25 cellular contexts compared by ENCODE assay signal in the genomic region with DNA sequence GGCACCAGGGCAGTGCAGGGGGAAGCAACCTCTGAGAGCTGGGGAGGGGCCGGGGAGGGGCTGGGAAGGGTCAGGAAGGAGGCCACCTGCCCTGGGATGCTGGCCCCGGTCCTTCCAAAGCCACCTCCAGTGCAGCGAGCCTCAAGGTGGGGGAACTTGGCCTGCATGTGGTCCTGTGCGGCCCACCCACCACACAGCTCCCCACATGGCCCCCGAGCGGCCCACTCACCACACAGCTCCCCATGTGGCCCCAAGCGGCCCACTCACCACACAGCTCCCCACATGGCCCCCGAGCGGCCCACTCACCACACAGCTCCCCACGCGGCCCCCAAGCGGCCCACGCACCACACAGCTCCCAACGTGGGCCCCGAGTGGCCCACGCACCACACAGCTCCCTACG. TPM values are rescaled to one million over a fixed set of nuclear protein-coding genes. Genes with fewer than 3 reads are reported as not detected.
"Had no signal": no experiment of that assay in that cellular context is flagged by ENCODE, and none has a peak within 500 bp of the region (broad histone marks: within the 10 kb centered on the region; RNA-seq: fewer than 3 reads in every experiment).

No MANE protein-coding gene starts in this region.

- DNase-seq: central memory CD4-positive, alpha-beta T cell; effector memory CD4-positive, alpha-beta T cell; glutamatergic neuron; immature natural killer cell; natural killer cell; nucleus accumbens; ovary; small intestine; stimulated activated CD4-positive, alpha-beta T cell treated with anti-CD3 and anti-CD28 coated beads, Interleukin-12 subunit alpha, Interleukin-12 subunit beta, amount 100 ng/mL, for 4 hours; stimulated activated CD4-positive, alpha-beta T cell treated with anti-CD3 and anti-CD28 coated beads, Interleukin-2, amount 100 ng/mL, for 48 hours; stimulated activated naive CD8-positive, alpha-beta T cell treated with anti-CD3 and anti-CD28 coated beads, Interleukin-15, amount 100 ng/mL, for 72 hours; substantia nigra; trophoblast cell had no signal

- H3K27me3 ChIP-seq: ovary had no signal

- H3K4me1 Mint-ChIP-seq: immature natural killer cell, natural killer cell, neural crest cell had no signal

- H3K36me3 Mint-ChIP-seq: immature natural killer cell, natural killer cell had no signal

- H3K4me3 Mint-ChIP-seq: immature natural killer cell; natural killer cell; neural crest cell; stimulated activated naive CD8-positive, alpha-beta T cell treated with anti-CD3 and anti-CD28 coated beads, Interleukin-15, amount 100 ng/mL, for 72 hours had no signal

- ATAC-seq: esophagus mucosa; gastroesophageal sphincter; natural killer cell; right cardiac atrium; stimulated activated naive CD8-positive, alpha-beta T cell treated with anti-CD3 and anti-CD28 coated beads, Interleukin-15, amount 100 ng/mL, for 72 hours had no signal

- H3K27ac Mint-ChIP-seq: immature natural killer cell; natural killer cell; stimulated activated naive CD8-positive, alpha-beta T cell treated with anti-CD3 and anti-CD28 coated beads, Interleukin-15, amount 100 ng/mL, for 72 hours had no signal

- H3K9me3 ChIP-seq: gastroesophageal sphincter, ovary had no signal

- H3K27ac ChIP-seq: ovary had no signal

- H3K9me3 Mint-ChIP-seq: immature natural killer cell; natural killer cell; neural crest cell; stimulated activated naive CD8-positive, alpha-beta T cell treated with anti-CD3 and anti-CD28 coated beads, Interleukin-15, amount 100 ng/mL, for 72 hours had no signal

- H3K36me3 ChIP-seq: gastroesophageal sphincter, ovary had no signal

- H3K4me3 ChIP-seq: ovary had no signal

RNA-seq across cellular contexts. Expression of a gene that starts 2.0 kb away (rescaled TPM):
- total RNA-seq: lung microvascular endothelial cell, myocyte, natural killer cell, neural crest cell, urinary bladder had no signal
- polyA plus RNA-seq: immature natural killer cell, keratinocyte had no signal

RNA-seq across cellular contexts. Expression of a gene that starts 3.6 kb away (rescaled TPM):
- total RNA-seq: fibroblast of villous mesenchyme, liver, lung microvascular endothelial cell, myocyte, natural killer cell, neural crest cell, urinary bladder had no signal
- polyA plus RNA-seq: immature natural killer cell, keratinocyte had no signal

RNA-seq across cellular contexts. Expression of a gene that starts 13.3 kb away (rescaled TPM):
- total RNA-seq: esophagus mucosa, fibroblast of villous mesenchyme, gastroesophageal sphincter, liver, lung microvascular endothelial cell, mucosa of gallbladder, natural killer cell, neural crest cell, posterior vena cava, right cardiac atrium, urinary bladder had no signal
- polyA plus RNA-seq: keratinocyte, liver, right cardiac atrium, small intestine, urinary bladder had no signal

RNA-seq across cellular contexts. Expression of a gene that starts 19.6 kb away (rescaled TPM):
- total RNA-seq: esophagus mucosa, fibroblast of villous mesenchyme, gastroesophageal sphincter, liver, lung microvascular endothelial cell, mucosa of gallbladder, myocyte, natural killer cell, neural crest cell, ovary, posterior vena cava, urinary bladder had no signal
- polyA plus RNA-seq: immature natural killer cell, keratinocyte, liver, ovary, urinary bladder had no signal

RNA-seq across cellular contexts. Expression of a gene that starts 32.4 kb away (rescaled TPM):
- total RNA-seq: myocyte had no signal
- polyA plus RNA-seq: keratinocyte had no signal
